19 cellular contexts compared by ENCODE assay signal in genomic region chr1:193118803-193119730, GRCh38.
"Had no signal": no experiment of that assay in that cellular context is flagged by ENCODE, and none has a peak within 500 bp of the region (broad histone marks: within the 10 kb centered on the region; RNA-seq: fewer than 3 reads in every experiment).

No MANE protein-coding gene starts in this region.

- H3K9me3 Mint-ChIP-seq: activated CD4-positive, alpha-beta memory T cell treated with anti-CD3 and anti-CD28 coated beads, Interleukin-2, amount 10 ng/mL, durations not matched to agents 7 days and 5 days; activated naive CD4-positive, alpha-beta T cell treated with anti-CD3 and anti-CD28 coated beads, Interleukin-2, amount 50 U/mL, for 72 hours; dendritic cell treated with granulocyte-macrophage colony-stimulating factor and Interleukin-4, amounts not matched to agents 40 ng/mL and 50 ng/mL, for 4 days; endodermal cell had no signal

- H3K27ac ChIP-seq: left ventricle myocardium inferior, parathyroid adenoma, stomach, thyroid gland, vagina had no signal

- DNase-seq: activated CD4-positive, alpha-beta memory T cell treated with anti-CD3 and anti-CD28 coated beads, Interleukin-2, amount 10 ng/mL, durations not matched to agents 7 days and 5 days; activated CD4-positive, CD25-positive, alpha-beta regulatory T cell treated with anti-CD3 and anti-CD28 coated beads, Interleukin-2, amount 50 U/mL, for 72 hours; activated CD8-positive, alpha-beta memory T cell treated with anti-CD3 and anti-CD28 coated beads, Interleukin-2, amount 50 U/mL, for 48 hours; amniotic stem cell; endodermal cell; erythroblast; kidney; left ventricle myocardium inferior; mesenchymal stem cell; stimulated activated CD4-positive, alpha-beta T cell treated with anti-CD3 and anti-CD28 coated beads, Interleukin-15, amount 100 ng/mL, for 24 hours; stimulated activated CD4-positive, alpha-beta T cell treated with anti-CD3 and anti-CD28 coated beads, Interleukin-4, amount 100 ng/mL, for 4 hours; stomach; T-helper 9 cell; thyroid gland had no signal

- H3K4me1 ChIP-seq: parathyroid adenoma had no signal

- H3K36me3 ChIP-seq: left ventricle myocardium inferior, stomach, thyroid gland, vagina had no signal

- H3K27ac Mint-ChIP-seq: activated CD4-positive, alpha-beta memory T cell treated with anti-CD3 and anti-CD28 coated beads, Interleukin-2, amount 10 ng/mL, durations not matched to agents 7 days and 5 days; activated naive CD4-positive, alpha-beta T cell treated with anti-CD3 and anti-CD28 coated beads, Interleukin-2, amount 50 U/mL, for 72 hours; brain; dendritic cell treated with granulocyte-macrophage colony-stimulating factor and Interleukin-4, amounts not matched to agents 40 ng/mL and 50 ng/mL, for 4 days; endodermal cell had no signal

- H3K27me3 ChIP-seq: stomach, thyroid gland, vagina had no signal

- ATAC-seq: activated naive CD4-positive, alpha-beta T cell treated with anti-CD3 and anti-CD28 coated beads, Interleukin-2, amount 50 U/mL, for 72 hours had no signal

- H3K9ac ChIP-seq: parathyroid adenoma had no signal

- H3K4me3 Mint-ChIP-seq: activated CD4-positive, alpha-beta memory T cell treated with anti-CD3 and anti-CD28 coated beads, Interleukin-2, amount 10 ng/mL, durations not matched to agents 7 days and 5 days; dendritic cell treated with granulocyte-macrophage colony-stimulating factor and Interleukin-4, amounts not matched to agents 40 ng/mL and 50 ng/mL, for 4 days; endodermal cell had no signal

- H3K36me3 Mint-ChIP-seq: brain had no signal

- H3K79me2 ChIP-seq: parathyroid adenoma had no signal

- H3K9me3 ChIP-seq: left ventricle myocardium inferior, stomach, thyroid gland, vagina had no signal

- H3K4me3 ChIP-seq: left ventricle myocardium inferior, stomach, thyroid gland, vagina had no signal

- H2AFZ ChIP-seq: parathyroid adenoma had no signal
